Comparison of ENCODE assay signal across 26 cellular contexts in the genomic region with DNA sequence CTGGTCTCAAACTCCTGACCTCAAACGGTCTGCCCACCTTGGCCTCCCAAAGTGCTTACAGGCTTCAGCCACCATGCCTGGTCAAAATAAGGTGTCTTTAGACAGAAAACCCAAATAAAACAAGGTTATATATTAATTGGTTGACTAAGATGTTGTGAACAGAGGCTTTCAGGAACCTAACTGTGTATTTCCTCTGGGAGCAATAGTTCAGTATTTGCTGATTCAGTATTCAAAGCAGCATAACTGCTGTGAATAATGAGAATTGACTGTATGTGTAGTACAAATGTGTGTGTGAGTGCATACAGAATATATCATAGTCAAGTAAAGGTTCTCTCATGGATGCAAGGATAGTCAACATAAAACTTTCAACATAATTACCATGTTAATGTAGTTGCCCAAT.
"Had no signal": no experiment of that assay in that cellular context is flagged by ENCODE, and none has a peak within 500 bp of the region (broad histone marks: within the 10 kb centered on the region; RNA-seq: fewer than 3 reads in every experiment).

No MANE protein-coding gene starts in this region.

- H3K36me3 Mint-ChIP-seq: activated naive CD4-positive, alpha-beta T cell treated with anti-CD3 and anti-CD28 coated beads, Interleukin-2, amount 50 U/mL, for 72 hours had no signal

- H3K4me3 ChIP-seq: SJCRH30, SK-N-MC had no signal

- H3K27ac Mint-ChIP-seq: activated CD4-positive, alpha-beta T cell treated with anti-CD3 and anti-CD28 coated beads, Interleukin-2, amount 10 ng/mL, durations not matched to agents 24 days and 14 days; activated CD8-positive, alpha-beta T cell treated with anti-CD3 and anti-CD28 coated beads for 36 hours; activated naive CD4-positive, alpha-beta T cell treated with anti-CD3 and anti-CD28 coated beads for 36 hours; activated naive CD4-positive, alpha-beta T cell treated with anti-CD3 and anti-CD28 coated beads, Interleukin-2, amount 50 U/mL, for 72 hours; activated naive CD8-positive, alpha-beta T cell treated with anti-CD3 and anti-CD28 coated beads, Interleukin-2, amount 50 U/mL, for 24 hours; activated T-cell treated with anti-CD3 and anti-CD28 coated beads, Interleukin-2, amount 50 U/mL, for 24 hours; activated T-helper 2 cell treated with anti-CD3 and anti-CD28 coated beads, Interferon-gamma antibody, Interleukin-2, Interleukin-4, amounts not matched to agents 10 μg/mL and 5 μg/mL and 100 μg/mL, durations not matched to agents 14 hours and 24 hours and 36 hours; brain; T-helper 1 cell treated with Interleukin-12 subunit alpha and Interleukin-12 subunit beta and Interleukin-4 antibody, amounts not matched to agents 30 μg/mL and 1 μg/mL, for 36 hours; T-helper 2 cell treated with Interferon-gamma antibody and Interleukin-4, amounts not matched to agents 5 μg/mL and 100 μg/mL, for 36 hours had no signal

- H3K36me3 ChIP-seq: SJCRH30 had no signal

- H3K4me1 Mint-ChIP-seq: activated CD4-positive, alpha-beta T cell treated with anti-CD3 and anti-CD28 coated beads, Interleukin-2, amount 10 ng/mL, durations not matched to agents 24 days and 14 days; activated naive CD8-positive, alpha-beta T cell treated with anti-CD3 and anti-CD28 coated beads, Interleukin-2, amount 50 U/mL, for 24 hours had no signal

- H3K9me3 Mint-ChIP-seq: activated CD4-positive, alpha-beta T cell treated with anti-CD3 and anti-CD28 coated beads, Interleukin-2, amount 10 ng/mL, durations not matched to agents 24 days and 14 days; activated CD8-positive, alpha-beta T cell treated with anti-CD3 and anti-CD28 coated beads for 36 hours; activated naive CD4-positive, alpha-beta T cell treated with anti-CD3 and anti-CD28 coated beads for 36 hours; activated naive CD4-positive, alpha-beta T cell treated with anti-CD3 and anti-CD28 coated beads, Interleukin-2, amount 50 U/mL, for 72 hours; activated naive CD8-positive, alpha-beta T cell treated with anti-CD3 and anti-CD28 coated beads, Interleukin-2, amount 50 U/mL, for 24 hours; activated T-cell treated with anti-CD3 and anti-CD28 coated beads, Interleukin-2, amount 50 U/mL, for 24 hours; activated T-helper 2 cell treated with anti-CD3 and anti-CD28 coated beads, Interferon-gamma antibody, Interleukin-2, Interleukin-4, amounts not matched to agents 10 μg/mL and 5 μg/mL and 100 μg/mL, durations not matched to agents 14 hours and 24 hours and 36 hours; T-helper 1 cell treated with Interleukin-12 subunit alpha and Interleukin-12 subunit beta and Interleukin-4 antibody, amounts not matched to agents 30 μg/mL and 1 μg/mL, for 36 hours; T-helper 2 cell treated with Interferon-gamma antibody and Interleukin-4, amounts not matched to agents 5 μg/mL and 100 μg/mL, for 36 hours had no signal

- H3K9me3 ChIP-seq: SJCRH30 had no signal

- DNase-seq: activated CD4-positive, alpha-beta T cell treated with anti-CD3 and anti-CD28 coated beads, Interleukin-2, amount 10 ng/mL, durations not matched to agents 24 days and 14 days; activated CD4-positive, alpha-beta T cell treated with anti-CD3 and anti-CD28 coated beads, Interleukin-2, amount 50 U/mL, for 4 hours; activated CD8-positive, alpha-beta T cell treated with anti-CD3 and anti-CD28 coated beads for 36 hours; activated gamma-delta T cell treated with Interleukin-2 at 50 U/mL for 16 hours; activated naive CD4-positive, alpha-beta T cell treated with anti-CD3 and anti-CD28 coated beads for 36 hours; activated naive CD8-positive, alpha-beta T cell treated with anti-CD3 and anti-CD28 coated beads, Interleukin-2, amount 50 U/mL, for 24 hours; activated T-cell treated with anti-CD3 and anti-CD28 coated beads, Interleukin-2, amount 50 U/mL, for 24 hours; anterior cingulate cortex; central memory CD4-positive, alpha-beta T cell; NCI-H1105; NCI-H1436; NCI-H1694; NCI-H1930; NCI-H2081 treated with DMSO at 0.1 percent for 48 hours; NCI-H446 treated with DMSO at 0.1 percent for 48 hours; NCI-H524; NK-92 treated with Interleukin-12 subunit alpha and Interleukin-12 subunit beta, amount 100 ng/mL, for 24 hours; SHP77; SJCRH30 had no signal

- H3K27me3 Mint-ChIP-seq: activated CD4-positive, alpha-beta T cell treated with anti-CD3 and anti-CD28 coated beads, Interleukin-2, amount 10 ng/mL, durations not matched to agents 24 days and 14 days; activated CD8-positive, alpha-beta T cell treated with anti-CD3 and anti-CD28 coated beads for 36 hours; activated naive CD8-positive, alpha-beta T cell treated with anti-CD3 and anti-CD28 coated beads, Interleukin-2, amount 50 U/mL, for 24 hours; activated T-cell treated with anti-CD3 and anti-CD28 coated beads, Interleukin-2, amount 50 U/mL, for 24 hours; brain had no signal

- H3K4me1 ChIP-seq: SJCRH30 had no signal

- H3K27ac ChIP-seq: SJCRH30, SK-N-MC had no signal

- H3K4me3 Mint-ChIP-seq: activated CD4-positive, alpha-beta T cell treated with anti-CD3 and anti-CD28 coated beads, Interleukin-2, amount 10 ng/mL, durations not matched to agents 24 days and 14 days; activated CD8-positive, alpha-beta T cell treated with anti-CD3 and anti-CD28 coated beads for 36 hours; activated naive CD4-positive, alpha-beta T cell treated with anti-CD3 and anti-CD28 coated beads for 36 hours; activated naive CD8-positive, alpha-beta T cell treated with anti-CD3 and anti-CD28 coated beads, Interleukin-2, amount 50 U/mL, for 24 hours; activated T-cell treated with anti-CD3 and anti-CD28 coated beads, Interleukin-2, amount 50 U/mL, for 24 hours; brain; T-helper 1 cell treated with Interleukin-12 subunit alpha and Interleukin-12 subunit beta and Interleukin-4 antibody, amounts not matched to agents 30 μg/mL and 1 μg/mL, for 36 hours; T-helper 2 cell treated with Interferon-gamma antibody and Interleukin-4, amounts not matched to agents 5 μg/mL and 100 μg/mL, for 36 hours had no signal

- ATAC-seq: activated CD8-positive, alpha-beta T cell treated with anti-CD3 and anti-CD28 coated beads for 36 hours; activated naive CD4-positive, alpha-beta T cell treated with anti-CD3 and anti-CD28 coated beads, Interleukin-2, amount 50 U/mL, for 72 hours; activated naive CD8-positive, alpha-beta T cell treated with anti-CD3 and anti-CD28 coated beads, Interleukin-2, amount 50 U/mL, for 24 hours; Panc1 had no signal

- H3K27me3 ChIP-seq: SJCRH30 had no signal
